ENCODE assay signal across 8 cellular contexts in the genomic region with DNA sequence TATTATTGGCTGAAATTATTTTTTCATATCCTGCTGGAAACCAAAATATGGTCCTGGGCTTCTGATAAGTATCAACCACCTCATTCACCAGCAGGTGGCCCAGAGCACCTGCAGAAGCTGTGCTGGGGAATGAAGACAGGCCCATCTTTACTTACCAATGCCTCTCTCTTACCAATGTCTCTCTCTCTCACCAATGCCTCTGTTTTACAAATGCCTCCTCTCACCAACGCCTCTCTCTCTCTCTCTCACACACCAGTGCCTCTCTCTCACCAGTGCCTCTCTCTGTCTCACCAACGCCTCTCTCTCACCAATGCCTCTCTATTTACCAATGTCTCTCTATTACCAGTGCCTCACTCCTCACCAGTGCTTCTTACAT. TPM values are rescaled to one million over a fixed set of nuclear protein-coding genes. Genes with fewer than 3 reads are reported as not detected.
A peak's percentile ranks its signal among the peaks of the same experiment; 100 is the strongest.
DNase-seq lines count a peak whose midpoint lies in the region; ATAC-seq and TF ChIP-seq lines count a peak whose summit lies in the region.

No MANE protein-coding gene starts in this region.

- peak; percentile 45 for ATAC-seq in HG03432 (IDR thresholded peaks at IDR 0.05; ENCODE audit: unreplicated experiment)

- TF ChIP-seq CTCF in kidney epithelial cell (IDR thresholded peaks at IDR 0.05; ENCODE audit: insufficient read depth, low read length, poor library complexity, severe bottlenecking), result peak; percentile 67

- peaks cover 33% of the 10 kb centered on the region for H3K27me3 ChIP-seq in kidney epithelial cell (ENCODE audit: control insufficient read depth, insufficient read depth, low read length)

- H3K36me3 ChIP-seq in kidney epithelial cell (ENCODE audit: control insufficient read depth, insufficient read depth, low read length), result no peaks in the 10 kb centered on the region

- H3K4me3 ChIP-seq in kidney epithelial cell (ENCODE audit: low read depth, low read length), result no peak overlapping the region

- DNase-seq in DMS79 treated with DMSO at 0.1 percent for 48 hours (lab: John Stamatoyannopoulos, UW) (peak; percentile 38), DMS79 (lab: John Stamatoyannopoulos, UW) (no peak), kidney epithelial cell (ENCODE audit: low read depth) (no peak), dedifferentiated amniotic fluid mesenchymal stem cell (ENCODE audit: extremely low spot score) (no peak), NCI-H2029 (lab: John Stamatoyannopoulos, UW) (no peak), NCI-H2029 treated with DMSO at 0.1 percent for 48 hours (lab: John Stamatoyannopoulos, UW) (no peak)
- peak; percentile 62 for DNase-seq in activated CD4-positive, alpha-beta T cell treated with anti-CD3 and anti-CD28 coated beads, Interleukin-2, amount 50 U/mL, for 1 hour

RNA-seq across cellular contexts. Expression of a gene that starts 2.3 kb away (rescaled TPM):
- total RNA-seq in kidney epithelial cell, result 9.6 and 19.1 TPM in 2 replicates

Comparison
In these comparisons a context has a peak if more than half of its experiments do, and no peak if none do; other contexts are left out.
1. DNase-seq: peak in DMS79 treated with DMSO at 0.1 percent for 48 hours (single experiment) and activated CD4-positive, alpha-beta T cell treated with anti-CD3 and anti-CD28 coated beads, Interleukin-2, amount 50 U/mL, for 1 hour (single experiment); none in DMS79 (single experiment), kidney epithelial cell (single experiment), dedifferentiated amniotic fluid mesenchymal stem cell (single experiment), NCI-H2029 (single experiment) and NCI-H2029 treated with DMSO at 0.1 percent for 48 hours (single experiment).